Comparison of ENCODE assay signal across 15 cellular contexts in the genomic region with DNA sequence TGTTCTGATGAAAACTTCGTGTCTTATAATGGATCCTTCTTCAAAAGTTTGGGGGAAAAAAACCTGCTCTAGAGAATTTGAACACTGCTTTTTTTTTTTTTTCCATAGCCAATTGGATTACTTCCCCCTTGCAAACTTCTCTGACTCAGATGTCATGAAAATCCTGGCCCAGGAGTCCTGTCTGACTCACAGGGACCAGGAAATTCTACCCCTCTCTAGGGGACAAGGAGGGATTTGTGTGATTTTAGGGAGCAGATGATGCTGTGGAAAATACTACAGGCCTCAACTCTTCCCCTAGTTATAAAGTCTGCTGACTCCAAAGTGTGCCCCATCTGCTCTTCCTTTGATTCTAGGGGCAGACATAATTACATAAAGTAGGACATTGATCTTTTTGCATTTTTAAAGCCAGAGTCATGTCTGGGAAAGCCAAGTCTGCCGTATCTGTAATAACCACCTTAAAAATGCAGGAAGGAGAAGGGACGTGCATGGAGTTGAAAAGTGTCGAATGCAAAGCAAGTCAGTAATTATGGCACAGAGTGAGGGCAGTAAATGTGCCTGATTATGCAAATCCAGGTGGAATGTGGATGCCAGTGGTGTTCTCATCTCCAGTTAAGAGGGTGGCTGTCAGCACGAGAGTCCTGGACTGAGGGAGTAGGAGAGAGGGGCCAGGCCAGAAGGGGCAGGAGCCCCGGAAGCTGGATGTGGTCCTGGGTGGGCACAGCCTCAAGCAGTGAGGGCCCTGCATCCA.
A peak's percentile ranks its signal among the peaks of the same experiment; 100 is the strongest.
DNase-seq lines count a peak whose midpoint lies in the region; FAIRE-seq and TF ChIP-seq lines count a peak whose summit lies in the region.
"Had no signal": no experiment of that assay in that cellular context is flagged by ENCODE, and none has a peak within 500 bp of the region (broad histone marks: within the 10 kb centered on the region; RNA-seq: fewer than 3 reads in every experiment).

No MANE protein-coding gene starts in this region.

- WGBS in endodermal cell (ENCODE audit: insufficient coverage in 1 of 2, insufficient read length in 1 of 2), 2 experiments: 80 to 82% methylated on average over 4 to 6 of the region's 6 CpGs

- H3K27ac ChIP-seq in keratinocyte (ENCODE audit: control insufficient read depth, insufficient read depth, low read length) (peak overlapping the region; percentile 99), endodermal cell (ENCODE audit: low read depth, low read length) (no peak overlapping the region)
- H3K27ac ChIP-seq: psoas muscle had no signal

- no peaks in the 10 kb centered on the region for H3K79me2 ChIP-seq in keratinocyte (ENCODE audit: control insufficient read depth, insufficient read depth, low read length)

- no peaks in the 10 kb centered on the region for H3K9me1 ChIP-seq in keratinocyte (ENCODE audit: control insufficient read depth, extremely low read depth, insufficient read depth, low read length)

- peaks cover 60% of the 10 kb centered on the region for H3K4me1 ChIP-seq in keratinocyte (ENCODE audit: control insufficient read depth, extremely low read depth, insufficient read depth, low read length)
- no peaks in the 10 kb centered on the region for H3K4me1 ChIP-seq in endodermal cell (ENCODE audit: control insufficient read depth, insufficient read depth, low read length)
- H3K4me1 ChIP-seq: psoas muscle had no signal

- H3K27me3 ChIP-seq in keratinocyte (ENCODE audit: control insufficient read depth, extremely low read depth, insufficient read depth, low read length) (no peaks in the 10 kb centered on the region), endodermal cell (ENCODE audit: control insufficient read depth, insufficient read depth, low read length, poor library complexity, severe bottlenecking) (no peaks in the 10 kb centered on the region)

- H3K36me3 ChIP-seq in keratinocyte (ENCODE audit: control insufficient read depth in 2 of 2, extremely low read depth in 1 of 2, insufficient read depth in 2 of 2, low read length in 2 of 2): no peaks in the 10 kb centered on the region
- H3K36me3 ChIP-seq in endodermal cell (ENCODE audit: control insufficient read depth, insufficient read depth, low read length): no peaks in the 10 kb centered on the region

- DNase-seq in AG09319 (ENCODE audit: extremely low read depth, low read depth): peak; percentile 36
- peak; percentile 63 for DNase-seq in LHCN-M2 (ENCODE audit: low read depth)
- DNase-seq in keratinocyte (ENCODE audit: low read depth, low spot score): no peak
- no peak for DNase-seq in endodermal cell
- no peak for DNase-seq in occipital lobe (lab: John Stamatoyannopoulos, UW)
- no peak for DNase-seq in cerebellar cortex (ENCODE audit: low spot score)
- no peak for DNase-seq in SW 1271 (lab: John Stamatoyannopoulos, UW)
- DNase-seq: activated CD4-positive, alpha-beta T cell treated with anti-CD3 and anti-CD28 coated beads, Interleukin-2, amount 50 U/mL, for 48 hours; activated naive CD4-positive, alpha-beta T cell treated with anti-CD3 and anti-CD28 coated beads, Interleukin-2, amount 50 U/mL, for 16 hours; NCI-H2227 treated with DMSO at 0.1 percent for 48 hours; psoas muscle had no signal

- peak overlapping the region; percentile 35 for H3K4me2 ChIP-seq in keratinocyte (ENCODE audit: control insufficient read depth, extremely low read depth, insufficient read depth, low read depth, low read length)

- no peaks in the 10 kb centered on the region for H4K20me1 ChIP-seq in keratinocyte (ENCODE audit: control insufficient read depth, extremely low read depth, insufficient read depth, low read length)

- H3K27me3 Mint-ChIP-seq in brain: peaks cover 18% of the 10 kb centered on the region
- H3K27me3 Mint-ChIP-seq in endodermal cell (ENCODE audit: insufficient read depth): no peaks in the 10 kb centered on the region

- H3K4me3 Mint-ChIP-seq in brain: peak overlapping the region in 1 of 5 experiments; percentile 13
- H3K4me3 Mint-ChIP-seq in endodermal cell: no peak overlapping the region
- H3K4me3 Mint-ChIP-seq: type B pancreatic cell had no signal

- TF ChIP-seq CTCF in AG09319 (IDR thresholded peaks at IDR 0.05; ENCODE audit: low read depth, low read length) (no peak), brain (conservative IDR thresholded peaks at IDR 0.05) (no peak), keratinocyte (optimal IDR thresholded peaks at IDR 0.05 in 1 of 3, IDR thresholded peaks at IDR 0.05 in 1 of 3, conservative IDR thresholded peaks at IDR 0.05 in 1 of 3; ENCODE audit: extremely low read depth in 1 of 3, insufficient read depth in 2 of 3, low read length in 3 of 3) (no peak), endodermal cell (conservative IDR thresholded peaks at IDR 0.05) (no peak)

- H3K36me3 Mint-ChIP-seq in brain (no peaks in the 10 kb centered on the region), endodermal cell (ENCODE audit: low read depth) (no peaks in the 10 kb centered on the region)
- H3K36me3 Mint-ChIP-seq: type B pancreatic cell had no signal

- H3K4me3 ChIP-seq in keratinocyte (ENCODE audit: control insufficient read depth in 2 of 3, extremely low read depth in 1 of 3, insufficient read depth in 2 of 3, low read depth in 1 of 3, low read length in 3 of 3) (no peak overlapping the region), endodermal cell (ENCODE audit: low read length) (no peak overlapping the region)
- H3K4me3 ChIP-seq: lung, psoas muscle had no signal

- dilution Hi-C loops in keratinocyte (cut with MboI; ENCODE audit: extremely low pct_ligation_motif_present, low sequenced_read_pairs): no loop called here

- H3K9ac ChIP-seq in keratinocyte (ENCODE audit: control insufficient read depth, extremely low read depth, insufficient read depth, low read length) (peak overlapping the region; percentile 55), endodermal cell (ENCODE audit: extremely low read depth, low read length, poor library complexity, severe bottlenecking) (no peak overlapping the region)

- H3K9me3 ChIP-seq in keratinocyte (ENCODE audit: control insufficient read depth, low read depth, low read length) (no peaks in the 10 kb centered on the region), endodermal cell (ENCODE audit: control insufficient read depth, low read length) (peaks cover 6% of the 10 kb centered on the region)
- H3K9me3 ChIP-seq: psoas muscle had no signal

- H3K9me3 Mint-ChIP-seq in brain: peaks cover 0 to 21% (median 0%) of the 10 kb centered on the region in 5 experiments
- no peaks in the 10 kb centered on the region for H3K9me3 Mint-ChIP-seq in endodermal cell

- peak; percentile 26 for FAIRE-seq in keratinocyte (lab: Jason Lieb, UNC)
- FAIRE-seq: endometrium had no signal

- peak overlapping the region; percentile 22 for H2AFZ ChIP-seq in keratinocyte (ENCODE audit: control insufficient read depth, low read length)

- H3K4me1 Mint-ChIP-seq in brain (peaks cover 34% of the 10 kb centered on the region), endodermal cell (peaks cover 1% of the 10 kb centered on the region)

- H3K27ac Mint-ChIP-seq in brain (peak overlapping the region in 4 of 5 experiments; percentile 6 to 48 (median 24)), endodermal cell (no peak overlapping the region)
- H3K27ac Mint-ChIP-seq: type B pancreatic cell had no signal

Comparison
In these comparisons a context has a peak if more than half of its experiments do, and no peak if none do; other contexts are left out.
1. DNase-seq: peak in AG09319 (single experiment) and LHCN-M2 (single experiment); none in keratinocyte (single experiment), endodermal cell (single experiment), occipital lobe (single experiment), cerebellar cortex (single experiment) and SW 1271 (0 of 2).